In the genomic region with DNA sequence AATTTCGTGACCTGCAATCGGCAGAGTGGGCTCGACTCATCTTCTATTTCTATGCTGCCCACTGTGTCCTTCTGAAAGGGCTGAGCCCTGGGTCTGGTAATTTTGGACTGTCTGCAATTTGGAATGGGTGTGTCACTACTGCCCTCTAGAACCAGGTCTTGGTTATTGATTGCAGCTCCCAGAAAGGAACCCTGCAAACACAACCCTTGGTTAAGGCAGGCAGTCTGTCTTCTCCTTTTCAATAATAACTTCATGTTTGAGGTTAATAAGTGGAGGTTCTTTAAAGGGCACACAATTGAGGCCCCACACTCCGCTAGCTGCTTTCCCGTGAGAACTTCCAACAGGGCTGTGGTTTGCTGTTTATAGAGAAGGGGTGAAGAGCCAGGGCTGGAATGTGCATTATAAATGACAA, we compare ENCODE assay signal across 9 cellular contexts.
DNase-seq lines count a peak whose midpoint lies in the region; ATAC-seq and TF ChIP-seq lines count a peak whose summit lies in the region.
"Had no signal": no experiment of that assay in that cellular context is flagged by ENCODE, and none has a peak within 500 bp of the region (broad histone marks: within the 10 kb centered on the region; RNA-seq: fewer than 3 reads in every experiment).

No MANE protein-coding gene starts in this region.

- ATAC-seq in GM18517 (IDR thresholded peaks at IDR 0.05; ENCODE audit: unreplicated experiment), result peak; percentile 38
- peak; percentile 64 for ATAC-seq in HG02759 (IDR thresholded peaks at IDR 0.05; ENCODE audit: unreplicated experiment)
- peak; percentile 15 to 43 for ATAC-seq in left cardiac atrium
- ATAC-seq in HG03135 (IDR thresholded peaks at IDR 0.05; ENCODE audit: unreplicated experiment), result no peak

- CTCF ChIA-PET in RWPE1 (lab: Yijun Ruan, JAX), result interaction anchor here (0.5 to 1.3 kb wide), 5 partner anchors 13 to 534 kb away, joined by 3 to 9 read pairs (median 5); a partner anchor contains a TSS

- POLR2A ChIA-PET in RWPE1 (lab: Yijun Ruan, JAX; ENCODE audit: low non-redundant PET), result interaction anchor here (0.8 kb wide), 1 partner anchor 81 kb away, joined by 3 read pairs; no protein-coding TSS in a partner anchor

- H3K27me3 ChIP-seq in HAP-1 (ENCODE audit: low read depth), result no peaks in the 10 kb centered on the region

- intact Hi-C loops in left cardiac atrium (cut with DNase I), result no loop called here

- peak overlapping the region; percentile 16 for H3K27ac ChIP-seq in RWPE1

- no peaks in the 10 kb centered on the region for H3K4me1 ChIP-seq in HAP-1

- no peaks in the 10 kb centered on the region for H3K36me3 ChIP-seq in HAP-1 (replicated peaks)

- DNase-seq in RWPE1 (ENCODE audit: low spot score) (peak; percentile 17), left cardiac atrium (no peak), NCI-H2107 (lab: John Stamatoyannopoulos, UW) (no peak), HAP-1 (ENCODE audit: low spot score in 2 of 2) (no peak)
- DNase-seq in activated effector memory CD4-positive, alpha-beta T cell treated with Interleukin-2 at 50 U/mL for 16 hours, result no peak

- TF ChIP-seq CTCF in RWPE1 (conservative IDR thresholded peaks at IDR 0.05; ENCODE audit: low read depth), result no peak; the same call in 1 of the 2 replicates

- no peaks in the 10 kb centered on the region for H3K9me3 ChIP-seq in HAP-1

- no peak overlapping the region for H3K4me3 ChIP-seq in HAP-1
- H3K4me3 ChIP-seq: skin epidermis had no signal

- in situ Hi-C loops in HAP-1 (cut with MboI; ENCODE audit: low sequenced_read_pairs), result no loop called here
